In the genomic region with DNA sequence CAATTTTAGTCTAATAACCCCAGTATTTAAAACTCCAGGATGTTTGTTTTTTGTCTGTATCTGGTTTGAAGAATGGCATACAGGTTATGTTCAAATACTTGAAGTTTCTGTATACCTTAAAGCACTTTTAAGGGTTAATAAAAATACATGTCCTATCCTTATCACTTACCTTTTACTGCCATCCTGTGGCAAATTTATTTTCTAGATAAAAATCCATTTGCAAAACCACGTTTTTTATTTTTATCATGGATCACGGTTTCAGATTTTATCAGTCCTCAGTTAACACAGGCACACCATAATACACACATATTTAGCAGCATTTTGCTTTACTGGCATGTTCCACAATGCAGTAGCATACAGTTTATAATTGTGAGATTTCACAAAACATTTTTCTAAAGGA, we compare ENCODE assay signal across 21 cellular contexts.
DNase-seq lines count a peak whose midpoint lies in the region; ATAC-seq and TF ChIP-seq lines count a peak whose summit lies in the region.
"Had no signal": no experiment of that assay in that cellular context is flagged by ENCODE, and none has a peak within 500 bp of the region (broad histone marks: within the 10 kb centered on the region; RNA-seq: fewer than 3 reads in every experiment).

No MANE protein-coding gene starts in this region.

- H3K27ac ChIP-seq in ACC112 (ENCODE audit: low read depth, low read length) (peak overlapping the region; percentile 10; the same call in 1 of the 2 replicates), PC-3 (ENCODE audit: low read length) (no peak overlapping the region)
- H3K27ac ChIP-seq: body of pancreas, skin epidermis, testis had no signal

- no peaks in the 10 kb centered on the region for H3K79me2 ChIP-seq in ACC112 (ENCODE audit: control insufficient read depth, insufficient read depth, low read length, unreplicated experiment)
- no peaks in the 10 kb centered on the region for H3K79me2 ChIP-seq in PC-3 (ENCODE audit: low read length)

- no peaks in the 10 kb centered on the region for H3F3A ChIP-seq in PC-3 (ENCODE audit: low read length, unreplicated experiment)

- H3K9ac ChIP-seq in PC-3 (ENCODE audit: low read length) = no peak overlapping the region

- H4K20me1 ChIP-seq in PC-3 (ENCODE audit: low read length) = no peaks in the 10 kb centered on the region

- peak overlapping the region; percentile 78 for H2AFZ ChIP-seq in ACC112 (ENCODE audit: low read length, unreplicated experiment)
- H2AFZ ChIP-seq in PC-3 (ENCODE audit: low read length) = peak overlapping the region; percentile 63; the same call in 1 of the 2 replicates

- in situ Hi-C loops in G401 (cut with HindIII; ENCODE audit: low sequenced_read_pairs) = no loop called here

- intact Hi-C loops in PC-3 (cut with micrococcal nuclease) = loop anchor here (2.0 to 10.0 kb wide), 5 partner anchors 46 to 501 kb away; partner anchors contain the start of genes DAPP1 and TRMT10A

- H3K4me3 ChIP-seq in ACC112 (ENCODE audit: low read depth, low read length) = peak overlapping the region; percentile 37; the same call in 1 of the 2 replicates
- H3K4me3 ChIP-seq in PC-3 (ENCODE audit: low read length) = no peak overlapping the region
- H3K4me3 ChIP-seq: body of pancreas, skin epidermis, testis had no signal

- POLR2A ChIA-PET in GM10248 (lab: Yijun Ruan, JAX) = no interaction called here
- POLR2A ChIA-PET in PC-3 (lab: Charles Lee; ENCODE audit: unreplicated experiment) = no interaction called here

- TF ChIP-seq CTCF in GM10248 (IDR thresholded peaks at IDR 0.05; ENCODE audit: control extremely low read depth, extremely low read depth, low read depth, missing control alignments) (peak; percentile 5), PC-3 (conservative IDR thresholded peaks at IDR 0.05; ENCODE audit: low read depth, low read length) (peak; percentile 59)

- H3K4me2 ChIP-seq in PC-3 (ENCODE audit: low read length) = peak overlapping the region; percentile 49

- H3K4me1 ChIP-seq in ACC112 (ENCODE audit: control insufficient read depth, insufficient read depth, low read length, unreplicated experiment) (peaks cover 20% of the 10 kb centered on the region), PC-3 (ENCODE audit: insufficient read depth, low read length) (peaks cover 25% of the 10 kb centered on the region)
- H3K4me1 ChIP-seq: body of pancreas, testis had no signal

- no peaks in the 10 kb centered on the region for H3K9me3 ChIP-seq in PC-3 (ENCODE audit: low read length)
- H3K9me3 ChIP-seq: body of pancreas, testis had no signal

- DNase-seq in GM10248 (ENCODE audit: extremely low spot score) (no peak), PC-3 (peak; percentile 41), dermis blood vessel endothelial cell (peak; percentile 2), cortex of kidney (lab: John Stamatoyannopoulos, UW) (no peak), NCI-H1694 treated with DMSO at 0.1 percent for 48 hours (lab: John Stamatoyannopoulos, UW) (no peak), G401 (ENCODE audit: low spot score) (no peak)
- no peak for DNase-seq in stimulated activated CD4-positive, alpha-beta T cell treated with anti-CD3 and anti-CD28 coated beads, Interleukin-2, amount 100 ng/mL, for 24 hours
- DNase-seq: activated T-cell treated with anti-CD3 and anti-CD28 coated beads, Interleukin-2, amount 50 U/mL, for 1 hour; body of pancreas; H7; head of caudate nucleus; islet precursor cell; NCI-H2029 treated with DMSO at 0.1 percent for 48 hours; NCI-H510A treated with DMSO at 0.1 percent for 48 hours; posterior cingulate gyrus; testis had no signal

- no peaks in the 10 kb centered on the region for H3K9me2 ChIP-seq in PC-3 (replicated peaks; ENCODE audit: low read length)

- BruUV-seq in PC-3 (replicated peaks; lab: Mats Ljungman, UMichigan) = no TSS peak

- H3K27me3 ChIP-seq in ACC112 (ENCODE audit: insufficient read depth, low read length) (no peaks in the 10 kb centered on the region), PC-3 (ENCODE audit: low read length) (no peaks in the 10 kb centered on the region)
- H3K27me3 ChIP-seq: body of pancreas, testis had no signal

- CTCF ChIA-PET in GM10248 (lab: Yijun Ruan, JAX) (interaction anchor here (1.5 to 2.1 kb wide), 2 partner anchors 11 to 29 kb away, joined by 3 to 4 read pairs; no protein-coding TSS in a partner anchor), PC-3 (lab: Charles Lee) (interaction anchor here (2.2 kb wide), 1 partner anchor 65 kb away, joined by 10 read pairs; no protein-coding TSS in a partner anchor)

- no peak for ATAC-seq in PC-3
- ATAC-seq: activated naive CD4-positive, alpha-beta T cell treated with anti-CD3 and anti-CD28 coated beads, Interleukin-2, amount 50 U/mL, for 72 hours; body of pancreas; esophagus mucosa; naive thymus-derived CD8-positive, alpha-beta T cell had no signal

- H3K36me3 ChIP-seq in ACC112 (ENCODE audit: insufficient read depth, low read length) (no peaks in the 10 kb centered on the region), PC-3 (ENCODE audit: low read depth, low read length) (no peaks in the 10 kb centered on the region)

Comparison
In these comparisons a context has a peak if more than half of its experiments do, and no peak if none do; other contexts are left out.
1. DNase-seq: peak in PC-3 (single experiment) and dermis blood vessel endothelial cell (single experiment); none in GM10248 (single experiment), cortex of kidney (single experiment), NCI-H1694 treated with DMSO at 0.1 percent for 48 hours (single experiment), G401 (single experiment) and stimulated activated CD4-positive, alpha-beta T cell treated with anti-CD3 and anti-CD28 coated beads, Interleukin-2, amount 100 ng/mL, for 24 hours (0 of 2).